ENCODE assay signal across 10 cellular contexts in genomic region chr17:30323262-30323894, GRCh38. TPM values are rescaled to one million over a fixed set of nuclear protein-coding genes. Genes with fewer than 3 reads are reported as not detected.
A peak's percentile ranks its signal among the peaks of the same experiment; 100 is the strongest.
DNase-seq lines count a peak whose midpoint lies in the region; ATAC-seq and TF ChIP-seq lines count a peak whose summit lies in the region.
"Had no signal": no experiment of that assay in that cellular context is flagged by ENCODE, and none has a peak within 500 bp of the region (broad histone marks: within the 10 kb centered on the region; RNA-seq: fewer than 3 reads in every experiment).

No MANE protein-coding gene starts in this region.

- peaks cover 30% of the 10 kb centered on the region for H3K4me1 Mint-ChIP-seq in T-helper 17 cell

- H3K27ac ChIP-seq in right cardiac atrium (ENCODE audit: low read length), result no peak overlapping the region
- H3K27ac ChIP-seq: right atrium auricular region had no signal

- TF ChIP-seq CTCF in NB4 (IDR thresholded peaks at IDR 0.05; ENCODE audit: low read depth, low read length), result no peak

- TF ChIP-seq POLR2A in NB4 (IDR thresholded peaks at IDR 0.05; ENCODE audit: extremely low read depth, insufficient read length), result no peak

- no peaks in the 10 kb centered on the region for H3K27me3 Mint-ChIP-seq in T-helper 17 cell

- H3K4me1 ChIP-seq in right cardiac atrium (ENCODE audit: control insufficient read depth, insufficient read depth, low read length), result no peaks in the 10 kb centered on the region
- H3K4me1 ChIP-seq: right atrium auricular region had no signal

- ATAC-seq in T-helper 17 cell (peak; percentile 88), right cardiac atrium (no peak)

- no peaks in the 10 kb centered on the region for H3K27me3 ChIP-seq in right cardiac atrium (ENCODE audit: control insufficient read depth, insufficient read depth)
- H3K27me3 ChIP-seq: right atrium auricular region had no signal

- 59% methylated on average over 5 of the region's 5 CpGs for WGBS in right cardiac atrium

- DNase-seq in DMS79 treated with DMSO at 0.1 percent for 48 hours (lab: John Stamatoyannopoulos, UW) (peak; percentile 90), NB4 (ENCODE audit: low read depth) (peak; percentile 58), T-helper 17 cell (peak; percentile 15 to 53 (median 43)), glomerular visceral epithelial cell (ENCODE audit: extremely low spot score) (peak; percentile 63), right cardiac atrium (no peak), NCI-H524 treated with DMSO at 0.1 percent for 48 hours (lab: John Stamatoyannopoulos, UW) (no peak), 8988T (no peak)

- H3K4me3 ChIP-seq in NB4 (ENCODE audit: low read depth, low read length), result no peak overlapping the region
- H3K4me3 ChIP-seq in right cardiac atrium (ENCODE audit: low read length), result no peak overlapping the region
- H3K4me3 ChIP-seq: right atrium auricular region had no signal

- intact Hi-C loops in right cardiac atrium (cut with DNase I), result no loop called here

- peak overlapping the region; percentile 82 for H3K4me3 Mint-ChIP-seq in T-helper 17 cell

- peaks cover 3% of the 10 kb centered on the region for H3K36me3 Mint-ChIP-seq in T-helper 17 cell (ENCODE audit: low read depth)

- H3K27ac Mint-ChIP-seq in T-helper 17 cell, result peak overlapping the region; percentile 90

- H3K9me3 ChIP-seq in T-helper 17 cell (ENCODE audit: control insufficient read depth, low read length, poor library complexity, severe bottlenecking) (no peaks in the 10 kb centered on the region), right cardiac atrium (ENCODE audit: control insufficient read depth, low read length) (no peaks in the 10 kb centered on the region)
- H3K9me3 ChIP-seq: right atrium auricular region had no signal

RNA-seq across cellular contexts. Expression of gene TMIGD1, which starts 10.5 kb away (rescaled TPM):
- total RNA-seq in T-helper 17 cell (not detected), right cardiac atrium (not detected)
- not detected for polyA plus RNA-seq in right cardiac atrium
- total RNA-seq: PC-3, right atrium auricular region, subcutaneous adipose tissue had no signal

RNA-seq across cellular contexts. Expression of gene BLMH, which starts 31.6 kb away (rescaled TPM):
- 10 to 100 TPM; 37.7 to 50.9 TPM for total RNA-seq in T-helper 17 cell
- 10 to 100 TPM; 14.6 to 20.6 (median 17.3) TPM for total RNA-seq in right cardiac atrium
- 11.1 TPM for polyA plus RNA-seq in right cardiac atrium

RNA-seq across cellular contexts. Expression of gene CPD, which starts 55.3 kb away (rescaled TPM):
- total RNA-seq in T-helper 17 cell (10 to 100 TPM; 34.3 to 43.1 TPM), right cardiac atrium (10 to 100 TPM; 21.8 to 37.1 (median 32.4) TPM)
- polyA plus RNA-seq in right cardiac atrium, result 6.5 TPM

Comparison
In these comparisons a context has a peak if more than half of its experiments do, and no peak if none do; other contexts are left out.
1. DNase-seq: peak in DMS79 treated with DMSO at 0.1 percent for 48 hours (single experiment), NB4 (single experiment), T-helper 17 cell (3 of 3) and glomerular visceral epithelial cell (single experiment); none in right cardiac atrium (0 of 3), NCI-H524 treated with DMSO at 0.1 percent for 48 hours (single experiment) and 8988T (single experiment).